ENCODE assay signal across 13 cellular contexts in the genomic region with DNA sequence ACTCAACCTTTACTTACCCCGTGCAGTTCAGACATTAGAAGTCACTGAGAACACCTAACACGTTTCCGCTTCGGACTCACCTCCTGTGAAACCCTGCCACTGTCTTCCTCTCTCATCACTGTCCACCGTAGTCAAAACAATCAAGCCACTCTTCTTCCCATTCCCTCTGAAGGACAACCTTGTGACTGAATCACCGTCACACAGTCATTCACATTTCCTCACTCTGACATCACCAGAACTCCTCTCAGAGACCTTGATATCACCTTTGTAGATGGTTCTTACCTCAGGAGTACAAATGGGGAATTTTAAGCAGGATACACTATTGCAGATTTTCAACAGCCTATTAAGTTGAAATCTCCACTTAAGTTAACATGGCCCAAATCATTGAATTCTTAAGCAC. TPM values are rescaled to one million over a fixed set of nuclear protein-coding genes. Genes with fewer than 3 reads are reported as not detected.
DNase-seq lines count a peak whose midpoint lies in the region; ATAC-seq and TF ChIP-seq lines count a peak whose summit lies in the region.
"Had no signal": no experiment of that assay in that cellular context is flagged by ENCODE, and none has a peak within 500 bp of the region (broad histone marks: within the 10 kb centered on the region; RNA-seq: fewer than 3 reads in every experiment).

No MANE protein-coding gene starts in this region.

- no peaks in the 10 kb centered on the region for H3K36me3 ChIP-seq in heart right ventricle
- H3K36me3 ChIP-seq: heart left ventricle had no signal

- no peak for TF ChIP-seq CTCF in heart right ventricle (IDR thresholded peaks at IDR 0.05)

- H3K27me3 ChIP-seq in heart right ventricle: no peaks in the 10 kb centered on the region
- H3K27me3 ChIP-seq: heart left ventricle had no signal

- peak overlapping the region; percentile 94 for H3K27ac Mint-ChIP-seq in stimulated activated naive CD8-positive, alpha-beta T cell treated with anti-CD3 and anti-CD28 coated beads, Interleukin-15, Interleukin-2, amounts not matched to agents 100 ng/mL and 50 ng/mL, for 24 hours
- no peak overlapping the region for H3K27ac Mint-ChIP-seq in activated CD4-positive, alpha-beta memory T cell treated with anti-CD3 and anti-CD28 coated beads for 36 hours
- peak overlapping the region in 2 of 6 donors; percentile 19 to 32 for H3K27ac Mint-ChIP-seq in immature natural killer cell

- no peak for DNase-seq in stimulated activated naive CD8-positive, alpha-beta T cell treated with anti-CD3 and anti-CD28 coated beads, Interleukin-15, Interleukin-2, amounts not matched to agents 100 U/mL and 50 U/mL, for 24 hours
- no peak for DNase-seq in activated CD4-positive, alpha-beta memory T cell treated with anti-CD3 and anti-CD28 coated beads for 36 hours
- DNase-seq in immature natural killer cell (no peak), epidermal melanocyte (ENCODE audit: insufficient read length, low spot score) (no peak), heart right ventricle (no peak), NCI-H146 treated with DMSO at 0.1 percent for 48 hours (lab: John Stamatoyannopoulos, UW; ENCODE audit: unreplicated experiment) (no peak)
- DNase-seq: C1 segment of cervical spinal cord, heart left ventricle, mucosa of descending colon, NCI-H187 had no signal

- peak overlapping the region in 1 of 10 donors; percentile 74 for H3K4me3 ChIP-seq in heart right ventricle

- WGBS in heart right ventricle, 2 donors: 93 to 94% methylated on average over 6 of the region's 6 CpGs

- H3K27ac ChIP-seq in heart right ventricle: no peak overlapping the region
- H3K27ac ChIP-seq: heart left ventricle, HL-60 had no signal

- intact Hi-C loops in activated CD4-positive, alpha-beta memory T cell treated with anti-CD3 and anti-CD28 coated beads for 36 hours (cut with micrococcal nuclease): loop anchor here (5.0 kb wide), 2 partner anchors 43 to 357 kb away; no protein-coding TSS in a partner anchor
- intact Hi-C loops in heart right ventricle (cut with DNase I): loop anchor here in 5 of 10 donors (2.0 to 10.0 kb wide), 4 partner anchors 61 to 72 kb away; a partner anchor contains a TSS

- no peaks in the 10 kb centered on the region for H3K9me3 ChIP-seq in heart right ventricle
- H3K9me3 ChIP-seq: heart left ventricle, mucosa of descending colon had no signal

- no peaks in the 10 kb centered on the region for H3K27me3 Mint-ChIP-seq in stimulated activated naive CD8-positive, alpha-beta T cell treated with anti-CD3 and anti-CD28 coated beads, Interleukin-15, Interleukin-2, amounts not matched to agents 100 ng/mL and 50 ng/mL, for 24 hours
- H3K27me3 Mint-ChIP-seq in activated CD4-positive, alpha-beta memory T cell treated with anti-CD3 and anti-CD28 coated beads for 36 hours: no peaks in the 10 kb centered on the region
- H3K27me3 Mint-ChIP-seq in immature natural killer cell (ENCODE audit: low read depth in 3 of 3): peaks cover 0 to 4% (median 0%) of the 10 kb centered on the region in 3 donors

- POLR2A ChIA-PET in activated CD4-positive, alpha-beta memory T cell treated with anti-CD3 and anti-CD28 coated beads for 36 hours (lab: Charles Lee): interaction anchor here (1.0 kb wide), 1 partner anchor 61 kb away, joined by 3 read pairs; a partner anchor contains a TSS

- no peaks in the 10 kb centered on the region for H3K9me3 Mint-ChIP-seq in stimulated activated naive CD8-positive, alpha-beta T cell treated with anti-CD3 and anti-CD28 coated beads, Interleukin-15, Interleukin-2, amounts not matched to agents 100 ng/mL and 50 ng/mL, for 24 hours
- H3K9me3 Mint-ChIP-seq in activated CD4-positive, alpha-beta memory T cell treated with anti-CD3 and anti-CD28 coated beads for 36 hours: no peaks in the 10 kb centered on the region
- H3K9me3 Mint-ChIP-seq in immature natural killer cell: no peaks in the 10 kb centered on the region

- H3K4me1 ChIP-seq in heart right ventricle: peaks cover 0 to 43% (median 35%) of the 10 kb centered on the region in 9 donors

- peak overlapping the region; percentile 93 for H3K4me3 Mint-ChIP-seq in stimulated activated naive CD8-positive, alpha-beta T cell treated with anti-CD3 and anti-CD28 coated beads, Interleukin-15, Interleukin-2, amounts not matched to agents 100 ng/mL and 50 ng/mL, for 24 hours
- H3K4me3 Mint-ChIP-seq in activated CD4-positive, alpha-beta memory T cell treated with anti-CD3 and anti-CD28 coated beads for 36 hours: peak overlapping the region; percentile 92
- H3K4me3 Mint-ChIP-seq in immature natural killer cell: peak overlapping the region; percentile 93 to 99 (median 97)

- H3K36me3 Mint-ChIP-seq in stimulated activated naive CD8-positive, alpha-beta T cell treated with anti-CD3 and anti-CD28 coated beads, Interleukin-15, Interleukin-2, amounts not matched to agents 100 ng/mL and 50 ng/mL, for 24 hours (ENCODE audit: low read depth): peaks cover 11% of the 10 kb centered on the region
- peaks cover 4% of the 10 kb centered on the region for H3K36me3 Mint-ChIP-seq in activated CD4-positive, alpha-beta memory T cell treated with anti-CD3 and anti-CD28 coated beads for 36 hours
- peaks cover 0 to 4% (median 0%) of the 10 kb centered on the region in 3 donors for H3K36me3 Mint-ChIP-seq in immature natural killer cell

- ATAC-seq in stimulated activated naive CD8-positive, alpha-beta T cell treated with anti-CD3 and anti-CD28 coated beads, Interleukin-15, Interleukin-2, amounts not matched to agents 100 U/mL and 50 U/mL, for 24 hours: no peak
- no peak for ATAC-seq in HG02571 (IDR thresholded peaks at IDR 0.05; ENCODE audit: unreplicated experiment)
- no peak for ATAC-seq in heart right ventricle
- ATAC-seq: heart left ventricle, mucosa of descending colon had no signal

- CTCF ChIA-PET in activated CD4-positive, alpha-beta memory T cell treated with anti-CD3 and anti-CD28 coated beads for 36 hours (lab: Charles Lee): no interaction called here

- H3K4me1 Mint-ChIP-seq in stimulated activated naive CD8-positive, alpha-beta T cell treated with anti-CD3 and anti-CD28 coated beads, Interleukin-15, Interleukin-2, amounts not matched to agents 100 ng/mL and 50 ng/mL, for 24 hours (ENCODE audit: low read depth): peaks cover 51% of the 10 kb centered on the region
- H3K4me1 Mint-ChIP-seq in activated CD4-positive, alpha-beta memory T cell treated with anti-CD3 and anti-CD28 coated beads for 36 hours (ENCODE audit: low read depth): peaks cover 37% of the 10 kb centered on the region
- H3K4me1 Mint-ChIP-seq in immature natural killer cell: peaks cover 41 to 45% of the 10 kb centered on the region in 2 donors

RNA-seq across cellular contexts. Expression of a gene that starts 1.3 kb away (rescaled TPM):
- 1 to 10 TPM; 3.6 to 4.2 TPM for total RNA-seq in activated CD4-positive, alpha-beta memory T cell treated with anti-CD3 and anti-CD28 coated beads for 36 hours
- 1 to 10 TPM; 1.7 to 9.0 (median 2.3) TPM for polyA plus RNA-seq in immature natural killer cell
- 10 to 100 TPM in 1 of 10 donors, 1 to 10 TPM in 9; 5.4 to 10.6 (median 6.9) TPM for total RNA-seq in heart right ventricle
- 1 to 10 TPM; 1.9 to 4.0 TPM for polyA plus RNA-seq in heart right ventricle
